Comparison of ENCODE assay signal across 11 cellular contexts in genomic region chr4:157128395-157128794, GRCh38. TPM values are rescaled to one million over a fixed set of nuclear protein-coding genes. Genes with fewer than 3 reads are reported as not detected.
A peak's percentile ranks its signal among the peaks of the same experiment; 100 is the strongest.
DNase-seq lines count a peak whose midpoint lies in the region; ATAC-seq and TF ChIP-seq lines count a peak whose summit lies in the region.
"Had no signal": no experiment of that assay in that cellular context is flagged by ENCODE, and none has a peak within 500 bp of the region (broad histone marks: within the 10 kb centered on the region; RNA-seq: fewer than 3 reads in every experiment).

No MANE protein-coding gene starts in this region.

- H3K4me3 ChIP-seq in AG09309 (ENCODE audit: control insufficient read depth, low read depth, low read length), result no peak overlapping the region
- H3K4me3 ChIP-seq in adipocyte (ENCODE audit: low read length), result no peak overlapping the region
- no peak overlapping the region for H3K4me3 ChIP-seq in CD4-positive, alpha-beta memory T cell (ENCODE audit: low read length in 2 of 2)
- H3K4me3 ChIP-seq: SJCRH30 had no signal

- no peak overlapping the region for H3K4me3 Mint-ChIP-seq in CD14-positive monocyte
- no peak overlapping the region for H3K4me3 Mint-ChIP-seq in CD4-positive, alpha-beta memory T cell
- H3K4me3 Mint-ChIP-seq: naive B cell; stimulated activated memory B cell treated with anti-CD40 and anti-IgM and Interleukin-4, amounts not matched to agents 10 μg/mL and 1 μg/mL and 100 μg/mL, for 72 hours had no signal

- DNase-seq in AG09309 (ENCODE audit: low read depth) (peak; percentile 14), Kasumi-1 (lab: John Stamatoyannopoulos, UW) (peak; percentile 29 to 44), adipocyte (ENCODE audit: low read depth) (peak; percentile 68), kidney glomerular epithelial cell (lab: John Stamatoyannopoulos, UW) (peak; percentile 66), CD14-positive monocyte (ENCODE audit: low spot score) (no peak)
- no peak for DNase-seq in CD4-positive, alpha-beta memory T cell
- no peak for DNase-seq in activated CD4-positive, CD25-positive, alpha-beta regulatory T cell (lab: John Stamatoyannopoulos, UW)
- DNase-seq: naive B cell had no signal

- H3K9me3 ChIP-seq in adipocyte (ENCODE audit: control insufficient read depth, low read length), result no peaks in the 10 kb centered on the region
- no peaks in the 10 kb centered on the region for H3K9me3 ChIP-seq in CD4-positive, alpha-beta memory T cell (ENCODE audit: control insufficient read depth in 1 of 2, low read length in 2 of 2)
- H3K9me3 ChIP-seq: SJCRH30 had no signal

- no peaks in the 10 kb centered on the region for H3K4me1 ChIP-seq in adipocyte (ENCODE audit: control insufficient read depth, insufficient read depth, low read length)
- H3K4me1 ChIP-seq in CD4-positive, alpha-beta memory T cell (ENCODE audit: insufficient read depth, low read length), result no peaks in the 10 kb centered on the region
- H3K4me1 ChIP-seq: SJCRH30 had no signal

- no peak overlapping the region for H3K27ac Mint-ChIP-seq in CD14-positive monocyte
- H3K27ac Mint-ChIP-seq in CD4-positive, alpha-beta memory T cell, result no peak overlapping the region
- H3K27ac Mint-ChIP-seq: naive B cell; stimulated activated memory B cell treated with anti-CD40 and anti-IgM and Interleukin-4, amounts not matched to agents 10 μg/mL and 1 μg/mL and 100 μg/mL, for 72 hours had no signal

- H3K36me3 Mint-ChIP-seq in CD14-positive monocyte, result no peaks in the 10 kb centered on the region
- H3K36me3 Mint-ChIP-seq in CD4-positive, alpha-beta memory T cell, result no peaks in the 10 kb centered on the region
- H3K36me3 Mint-ChIP-seq: naive B cell; stimulated activated memory B cell treated with anti-CD40 and anti-IgM and Interleukin-4, amounts not matched to agents 10 μg/mL and 1 μg/mL and 100 μg/mL, for 72 hours had no signal

- no peak overlapping the region for H3K27ac ChIP-seq in CD4-positive, alpha-beta memory T cell (ENCODE audit: low read depth, low read length)
- H3K27ac ChIP-seq: SJCRH30 had no signal

- no peak overlapping the region for H3K9ac ChIP-seq in adipocyte (ENCODE audit: low read length)

- CTCF ChIA-PET in CD4-positive, alpha-beta memory T cell (lab: Charles Lee; ENCODE audit: partially characterized antibody), result no interaction called here

- H3K9me3 Mint-ChIP-seq in CD14-positive monocyte, result no peaks in the 10 kb centered on the region
- peaks cover 0 to 5% (median 2%) of the 10 kb centered on the region in 8 donors for H3K9me3 Mint-ChIP-seq in CD4-positive, alpha-beta memory T cell

- peaks cover 0 to 4% (median 0%) of the 10 kb centered on the region in 3 donors for H3K27me3 Mint-ChIP-seq in CD14-positive monocyte (ENCODE audit: low read depth in 3 of 3)
- no peaks in the 10 kb centered on the region for H3K27me3 Mint-ChIP-seq in CD4-positive, alpha-beta memory T cell
- H3K27me3 Mint-ChIP-seq: naive B cell; stimulated activated memory B cell treated with anti-CD40 and anti-IgM and Interleukin-4, amounts not matched to agents 10 μg/mL and 1 μg/mL and 100 μg/mL, for 72 hours had no signal

- POLR2A ChIA-PET in CD4-positive, alpha-beta memory T cell (lab: Charles Lee; ENCODE audit: partially characterized antibody), result no interaction called here

- no peaks in the 10 kb centered on the region for H3K27me3 ChIP-seq in adipocyte (replicated peaks; ENCODE audit: control insufficient read depth, insufficient read depth, low read length)
- no peaks in the 10 kb centered on the region for H3K27me3 ChIP-seq in CD4-positive, alpha-beta memory T cell (ENCODE audit: insufficient read depth, low read length)
- H3K27me3 ChIP-seq: SJCRH30 had no signal

- H3K36me3 ChIP-seq in adipocyte (ENCODE audit: control insufficient read depth, insufficient read depth, low read length, severe bottlenecking), result no peaks in the 10 kb centered on the region
- no peaks in the 10 kb centered on the region for H3K36me3 ChIP-seq in CD4-positive, alpha-beta memory T cell (ENCODE audit: insufficient read depth, low read length)
- H3K36me3 ChIP-seq: SJCRH30 had no signal

- no peaks in the 10 kb centered on the region for H3K4me1 Mint-ChIP-seq in CD14-positive monocyte
- H3K4me1 Mint-ChIP-seq in CD4-positive, alpha-beta memory T cell, result no peaks in the 10 kb centered on the region
- H3K4me1 Mint-ChIP-seq: naive B cell; stimulated activated memory B cell treated with anti-CD40 and anti-IgM and Interleukin-4, amounts not matched to agents 10 μg/mL and 1 μg/mL and 100 μg/mL, for 72 hours had no signal

- no peak for ATAC-seq in GM18498 (IDR thresholded peaks at IDR 0.05; ENCODE audit: unreplicated experiment)
- ATAC-seq: stimulated activated memory B cell treated with anti-CD40 and anti-IgM and Interleukin-4, amounts not matched to agents 10 μg/mL and 1 μg/mL and 100 μg/mL, for 72 hours had no signal

- intact Hi-C loops in CD14-positive monocyte (cut with micrococcal nuclease), result no loop called here
- intact Hi-C loops in CD4-positive, alpha-beta memory T cell (cut with micrococcal nuclease), result no loop called here

- TF ChIP-seq CTCF in AG09309 (IDR thresholded peaks at IDR 0.05; ENCODE audit: control insufficient read depth, insufficient read depth, low read depth, low read length, missing control alignments) (peak; percentile 72), CD14-positive monocyte (IDR thresholded peaks at IDR 0.05) (no peak)

RNA-seq across cellular contexts. Expression of gene GLRB, which starts 52.4 kb away (rescaled TPM):
- not detected for polyA plus RNA-seq in CD14-positive monocyte
- total RNA-seq in CD4-positive, alpha-beta memory T cell, result not detected
- not detected for polyA plus RNA-seq in CD4-positive, alpha-beta memory T cell

Comparison
In these comparisons a context has a peak if more than half of its experiments do, and no peak if none do; other contexts are left out.
1. DNase-seq: peak in AG09309 (single experiment), Kasumi-1 (2 of 2), adipocyte (single experiment) and kidney glomerular epithelial cell (single experiment); none in CD14-positive monocyte (single experiment), CD4-positive, alpha-beta memory T cell (0 of 5) and activated CD4-positive, CD25-positive, alpha-beta regulatory T cell (0 of 4).